In the genomic region with DNA sequence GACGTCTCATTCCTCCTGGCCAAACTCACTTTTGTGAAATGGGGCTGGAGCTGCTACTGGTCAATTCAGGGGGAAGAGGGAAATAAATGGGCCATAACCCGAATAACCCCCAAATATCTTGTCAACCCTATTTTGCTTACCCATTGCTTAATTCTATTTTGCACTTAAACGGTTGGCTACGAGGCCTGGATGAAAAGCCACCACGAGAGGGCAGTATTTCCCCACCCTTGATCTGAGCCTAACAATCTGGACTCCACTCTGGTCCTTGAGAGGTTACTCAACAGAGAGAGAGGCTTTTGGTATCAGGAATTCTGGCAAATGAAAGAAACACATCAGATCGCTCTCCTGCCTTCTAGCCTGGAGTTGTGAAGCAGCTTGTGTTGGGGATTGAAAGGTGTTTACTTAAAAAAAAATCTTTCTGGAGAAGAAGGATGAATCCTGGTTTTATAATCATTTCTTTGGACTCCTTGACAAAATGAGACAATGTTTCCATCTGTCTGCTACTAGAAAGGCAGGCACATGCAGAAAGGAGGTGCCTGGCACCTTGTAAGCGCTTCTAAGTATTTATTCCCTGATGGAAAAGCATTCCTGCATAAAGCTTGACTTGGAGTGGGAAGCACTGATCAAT, we compare ENCODE assay signal across 8 cellular contexts. TPM values are rescaled to one million over a fixed set of nuclear protein-coding genes. Genes with fewer than 3 reads are reported as not detected.
DNase-seq lines count a peak whose midpoint lies in the region; ATAC-seq and TF ChIP-seq lines count a peak whose summit lies in the region.

No MANE protein-coding gene starts in this region.

- no peak overlapping the region for H2BK12ac ChIP-seq in H9 (ENCODE audit: insufficient read length, low read depth, low read length)

- no peak overlapping the region for H2AK5ac ChIP-seq in H9 (ENCODE audit: insufficient read length, low read length)

- peak; percentile 93 to 96 for TF ChIP-seq RAD21 in liver (IDR thresholded peaks at IDR 0.05)

- H3K23me2 ChIP-seq in H9 (ENCODE audit: insufficient read length, low read depth, low read length, poor library complexity, severe bottlenecking) = no peaks in the 10 kb centered on the region

- no peak overlapping the region for H2BK15ac ChIP-seq in H9 (ENCODE audit: low read depth, low read length)

- H3K4me3 ChIP-seq in coronary artery (no peak overlapping the region), liver (ENCODE audit: low read depth in 1 of 3, low read length in 3 of 3) (no peak overlapping the region)

- no peak overlapping the region for H3K14ac ChIP-seq in H9 (ENCODE audit: insufficient read depth, low read length)

- H3K36me3 Mint-ChIP-seq in CD14-positive monocyte = no peaks in the 10 kb centered on the region
- no peaks in the 10 kb centered on the region for H3K36me3 Mint-ChIP-seq in H9 (ENCODE audit: insufficient read depth in 1 of 3, low read depth in 3 of 3)
- no peaks in the 10 kb centered on the region for H3K36me3 Mint-ChIP-seq in activated CD4-positive, alpha-beta T cell treated with anti-CD3 and anti-CD28 coated beads, Interleukin-2, amount 10 ng/mL, durations not matched to agents 24 days and 14 days (ENCODE audit: low read depth)

- no peak overlapping the region for H4K5ac ChIP-seq in H9 (ENCODE audit: insufficient read length, low read depth, low read length)

- H3K27me3 ChIP-seq in H9 (ENCODE audit: insufficient read depth, low read length) = no peaks in the 10 kb centered on the region
- no peaks in the 10 kb centered on the region for H3K27me3 ChIP-seq in liver (ENCODE audit: control insufficient read depth in 4 of 4, insufficient read depth in 4 of 4, low read length in 3 of 4)

- no peak overlapping the region for H3K4ac ChIP-seq in H9 (ENCODE audit: low read depth, low read length)

- ATAC-seq in GM21576 (IDR thresholded peaks at IDR 0.05; ENCODE audit: unreplicated experiment) = no peak

- H3K27ac Mint-ChIP-seq in CD14-positive monocyte (no peak overlapping the region), H9 (no peak overlapping the region)
- no peak overlapping the region for H3K27ac Mint-ChIP-seq in activated CD4-positive, alpha-beta T cell treated with anti-CD3 and anti-CD28 coated beads, Interleukin-2, amount 10 ng/mL, durations not matched to agents 24 days and 14 days

- H3K79me1 ChIP-seq in H9 (ENCODE audit: insufficient read depth, low read depth, low read length, poor library complexity, severe bottlenecking) = no peaks in the 10 kb centered on the region

- H2BK120ac ChIP-seq in H9 (ENCODE audit: low read depth, low read length, poor library complexity, severe bottlenecking) = no peak overlapping the region

- H3K9me3 Mint-ChIP-seq in CD14-positive monocyte = no peaks in the 10 kb centered on the region
- H3K9me3 Mint-ChIP-seq in H9 = no peaks in the 10 kb centered on the region
- H3K9me3 Mint-ChIP-seq in activated CD4-positive, alpha-beta T cell treated with anti-CD3 and anti-CD28 coated beads, Interleukin-2, amount 10 ng/mL, durations not matched to agents 24 days and 14 days = no peaks in the 10 kb centered on the region

- H3K4me1 Mint-ChIP-seq in CD14-positive monocyte (no peaks in the 10 kb centered on the region), H9 (peaks cover 11 to 19% of the 10 kb centered on the region in 2 experiments)
- no peaks in the 10 kb centered on the region for H3K4me1 Mint-ChIP-seq in activated CD4-positive, alpha-beta T cell treated with anti-CD3 and anti-CD28 coated beads, Interleukin-2, amount 10 ng/mL, durations not matched to agents 24 days and 14 days

- H3K27ac ChIP-seq in H9 (ENCODE audit: insufficient read length, low read depth, low read length) (no peak overlapping the region), coronary artery (no peak overlapping the region), liver (ENCODE audit: low read depth in 1 of 2, low read length in 2 of 2) (no peak overlapping the region)

- H3K79me2 ChIP-seq in H9 (ENCODE audit: insufficient read depth, low read length) = no peaks in the 10 kb centered on the region

- H3K4me3 Mint-ChIP-seq in CD14-positive monocyte (no peak overlapping the region), H9 (no peak overlapping the region)
- H3K4me3 Mint-ChIP-seq in activated CD4-positive, alpha-beta T cell treated with anti-CD3 and anti-CD28 coated beads, Interleukin-2, amount 10 ng/mL, durations not matched to agents 24 days and 14 days = no peak overlapping the region

- H3K36me3 ChIP-seq in liver (ENCODE audit: control insufficient read depth in 4 of 4, insufficient read depth in 3 of 4, low read depth in 1 of 4, low read length in 3 of 4) = no peaks in the 10 kb centered on the region

- H2BK5ac ChIP-seq in H9 (ENCODE audit: insufficient read length, low read length) = no peak overlapping the region

- H3K18ac ChIP-seq in H9 (ENCODE audit: insufficient read length, low read depth, low read length) = no peak overlapping the region

- no peak overlapping the region for H3K9ac ChIP-seq in H9 (ENCODE audit: extremely low read depth, insufficient read length, low read length)
- no peak overlapping the region for H3K9ac ChIP-seq in liver (ENCODE audit: low read depth in 1 of 2, low read length in 2 of 2)

- TF ChIP-seq CTCF in CD14-positive monocyte (IDR thresholded peaks at IDR 0.05) (peak; percentile 76), H9 (conservative IDR thresholded peaks at IDR 0.05) (peak; percentile 93), coronary artery (IDR thresholded peaks at IDR 0.05) (peak; percentile 87), liver (IDR thresholded peaks at IDR 0.05; ENCODE audit: low read depth, low read length, missing input control) (peak; percentile 92)

- no peak overlapping the region for H3K56ac ChIP-seq in H9 (ENCODE audit: insufficient read length, low read depth, low read length)

- H3K23ac ChIP-seq in H9 (ENCODE audit: insufficient read length, low read depth, low read length) = no peak overlapping the region

- H3K9me3 ChIP-seq in H9 (ENCODE audit: control insufficient read depth, low read depth, low read length) (no peaks in the 10 kb centered on the region), liver (ENCODE audit: control insufficient read depth in 4 of 4, low read length in 3 of 4) (no peaks in the 10 kb centered on the region)

- H3K4me2 ChIP-seq in H9 (ENCODE audit: insufficient read depth, insufficient read length, low read length) = no peak overlapping the region

- no peak overlapping the region for H2BK20ac ChIP-seq in H9 (ENCODE audit: low read depth, low read length, poor library complexity, severe bottlenecking)

- H4K91ac ChIP-seq in H9 (ENCODE audit: insufficient read length, low read depth, low read length) = no peak overlapping the region

- H2AFZ ChIP-seq in H9 (ENCODE audit: low read length) = no peak overlapping the region

- DNase-seq in CD14-positive monocyte (ENCODE audit: low spot score) = no peak
- DNase-seq in H9 = peak; percentile 82
- DNase-seq in NCI-H524 (lab: John Stamatoyannopoulos, UW) = peak; percentile 76 to 87
- peak; percentile 87 for DNase-seq in activated CD4-positive, alpha-beta T cell treated with anti-CD3 and anti-CD28 coated beads, Interleukin-2, amount 10 ng/mL, durations not matched to agents 24 days and 14 days
- DNase-seq in coronary artery (ENCODE audit: low spot score) = no peak
- peak; percentile 42 for DNase-seq in stimulated activated CD8-positive, alpha-beta memory T cell treated with anti-CD3 and anti-CD28 coated beads, Interleukin-12 subunit alpha, Interleukin-12 subunit beta, amount 100 ng/mL, for 1 hour (ENCODE audit: low read depth)

- H3T11ph ChIP-seq in H9 (ENCODE audit: low read length) = no peak overlapping the region

- intact Hi-C loops in CD14-positive monocyte (cut with micrococcal nuclease) = loop anchor here (5.0 kb wide), 1 partner anchor 625 kb away; no protein-coding TSS in a partner anchor
- intact Hi-C loops in activated CD4-positive, alpha-beta T cell treated with anti-CD3 and anti-CD28 coated beads, Interleukin-2, amount 10 ng/mL, durations not matched to agents 24 days and 14 days (cut with micrococcal nuclease) = no loop called here

- no CpG with 5 or more reads among the region's 7 CpGs for WGBS in H9 (ENCODE audit: extremely low coverage, insufficient read length, low lambda C conversion rate)
- 18% methylated on average over 7 of the region's 7 CpGs for WGBS in liver

- H3K4me1 ChIP-seq in H9 (ENCODE audit: insufficient read depth, low read length) (no peaks in the 10 kb centered on the region; the same call in 1 of the 2 replicates), liver (ENCODE audit: control insufficient read depth in 4 of 4, insufficient read depth in 4 of 4, low read length in 3 of 4) (peaks cover 0 to 17% (median 8%) of the 10 kb centered on the region in 4 donors)

- H4K8ac ChIP-seq in H9 (replicated peaks; ENCODE audit: insufficient read length, low read depth, low read length) = no peak overlapping the region

- no peaks in the 10 kb centered on the region for H4K20me1 ChIP-seq in H9 (ENCODE audit: control insufficient read depth, insufficient read depth, insufficient read length)

- H3K27me3 Mint-ChIP-seq in CD14-positive monocyte (ENCODE audit: low read depth in 3 of 3) (peaks cover 6 to 17% (median 11%) of the 10 kb centered on the region in 3 donors), H9 (ENCODE audit: low read depth) (peaks cover 8% of the 10 kb centered on the region)
- peaks cover 4% of the 10 kb centered on the region for H3K27me3 Mint-ChIP-seq in activated CD4-positive, alpha-beta T cell treated with anti-CD3 and anti-CD28 coated beads, Interleukin-2, amount 10 ng/mL, durations not matched to agents 24 days and 14 days

TF ChIP-seq in liver, 16 proteins besides CTCF, POLR2A, EP300 and RAD21:
- TF ChIP-seq HNF4A (conservative IDR thresholded peaks at IDR 0.05) (peak; percentile 28 to 31), RXRA (IDR thresholded peaks at IDR 0.05) (no peak)

RNA-seq across cellular contexts. Expression of a gene that starts 22.4 kb away (rescaled TPM):
- polyA plus RNA-seq in CD14-positive monocyte (10 to 100 TPM; 17.2 to 19.1 TPM), liver (10 to 100 TPM; 12.9 to 16.7 TPM)
- total RNA-seq in H9 (2021) (58.5 and 58.6 TPM in 2 replicates), liver (10 to 100 TPM; 25.5 to 54.4 TPM)
- 28.0 and 28.1 TPM in 2 replicates for total RNA-seq in activated CD4-positive, alpha-beta T cell treated with anti-CD3 and anti-CD28 coated beads, Interleukin-2, amount 10 ng/mL, durations not matched to agents 24 days and 14 days

Comparison
In these comparisons a context has a peak if more than half of its experiments do, and no peak if none do; other contexts are left out.
1. DNase-seq: peak in H9 (single experiment), NCI-H524 (2 of 2), activated CD4-positive, alpha-beta T cell treated with anti-CD3 and anti-CD28 coated beads, Interleukin-2, amount 10 ng/mL, durations not matched to agents 24 days and 14 days (single experiment) and stimulated activated CD8-positive, alpha-beta memory T cell treated with anti-CD3 and anti-CD28 coated beads, Interleukin-12 subunit alpha, Interleukin-12 subunit beta, amount 100 ng/mL, for 1 hour (single experiment); none in CD14-positive monocyte (single experiment) and coronary artery (single experiment).
2. Peak in every context shown above with its lines, with median percentiles within 50 percentile points of each other: CTCF ChIP-seq.